21 cellular contexts compared by ENCODE assay signal in the genomic region with DNA sequence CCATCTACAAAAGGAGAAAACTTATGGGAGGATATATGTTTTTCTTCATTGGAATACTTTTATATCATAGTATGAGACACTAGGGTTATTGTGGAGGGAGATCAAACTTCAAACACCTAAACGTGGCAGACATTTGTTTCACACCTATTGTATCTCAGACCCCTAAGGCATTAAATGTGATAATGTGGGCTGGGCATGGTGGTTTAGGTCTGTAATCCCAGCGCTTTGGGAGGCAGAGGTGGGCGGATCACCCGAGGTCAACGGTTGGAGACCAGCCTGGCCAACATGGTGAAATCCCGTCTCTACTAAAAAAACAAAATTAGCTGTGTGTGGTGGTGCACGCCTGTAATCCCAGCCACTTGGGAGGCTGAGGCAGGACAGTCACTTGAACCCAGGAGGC.
A peak's percentile ranks its signal among the peaks of the same experiment; 100 is the strongest.
DNase-seq lines count a peak whose midpoint lies in the region; ATAC-seq and TF ChIP-seq lines count a peak whose summit lies in the region.
"Had no signal": no experiment of that assay in that cellular context is flagged by ENCODE, and none has a peak within 500 bp of the region (broad histone marks: within the 10 kb centered on the region; RNA-seq: fewer than 3 reads in every experiment).

No MANE protein-coding gene starts in this region.

- no peak overlapping the region for H3K4me3 ChIP-seq in breast epithelium
- H3K4me3 ChIP-seq in colonic mucosa = no peak overlapping the region
- H3K4me3 ChIP-seq in mucosa of rectum (ENCODE audit: low read length in 2 of 2) = peak overlapping the region in 1 of 2 donors; percentile 13
- no peak overlapping the region for H3K4me3 ChIP-seq in vagina
- H3K4me3 ChIP-seq: A549; BLaER1 treated with 17β-estradiol and CSF1 and Interleukin-3, amounts not matched to agents 10 nM and 100 nM; GM23338 had no signal

- POLR2A ChIA-PET in MCF 10A (lab: Yijun Ruan, JAX) = no interaction called here

- TF ChIP-seq POLR2A in breast epithelium (IDR thresholded peaks at IDR 0.05) = no peak
- TF ChIP-seq POLR2A in vagina (IDR thresholded peaks at IDR 0.05) = no peak

- intact Hi-C loops in MCF 10A (cut with micrococcal nuclease) = loop anchor here (5.0 kb wide), 1 partner anchor 61 kb away; no protein-coding TSS in a partner anchor
- intact Hi-C loops in breast epithelium (cut with DNase I; ENCODE audit: low total_unique reads) = loop anchor here (5.0 kb wide), 1 partner anchor 316 kb away; no protein-coding TSS in a partner anchor
- intact Hi-C loops in colonic mucosa (cut with DNase I) = no loop called here
- intact Hi-C loops in vagina (cut with DNase I) = no loop called here

- no peaks in the 10 kb centered on the region for H3K27me3 ChIP-seq in breast epithelium
- H3K27me3 ChIP-seq in colonic mucosa = no peaks in the 10 kb centered on the region
- no peaks in the 10 kb centered on the region for H3K27me3 ChIP-seq in mucosa of rectum (ENCODE audit: control insufficient read depth in 2 of 2, insufficient read depth in 2 of 2, low read length in 2 of 2)
- H3K27me3 ChIP-seq in vagina = no peaks in the 10 kb centered on the region

- H3K9ac ChIP-seq in colonic mucosa (ENCODE audit: low read depth in 2 of 2, low read length in 2 of 2) (peak overlapping the region in 1 of 2 donors; percentile 16), mucosa of rectum (ENCODE audit: low read depth in 1 of 2, low read length in 2 of 2) (no peak overlapping the region)
- H3K9ac ChIP-seq: BLaER1 treated with 17β-estradiol and CSF1 and Interleukin-3, amounts not matched to agents 10 nM and 100 nM had no signal

- H3K4me1 Mint-ChIP-seq in MCF 10A (ENCODE audit: insufficient read depth, unreplicated experiment) = peaks cover 10% of the 10 kb centered on the region
- H3K4me1 Mint-ChIP-seq in stimulated activated effector memory CD8-positive, alpha-beta T cell treated with anti-CD3 and anti-CD28 coated beads, Interleukin-12 subunit alpha, Interleukin-12 subunit beta, amount 100 ng/mL, for 72 hours = peaks cover 11% of the 10 kb centered on the region

- H3K4me1 ChIP-seq in breast epithelium = no peaks in the 10 kb centered on the region
- peaks cover 12% of the 10 kb centered on the region for H3K4me1 ChIP-seq in colonic mucosa
- peaks cover 22 to 38% of the 10 kb centered on the region in 2 donors for H3K4me1 ChIP-seq in mucosa of rectum (ENCODE audit: control insufficient read depth in 2 of 2, insufficient read depth in 2 of 2, low read length in 2 of 2)
- peaks cover 3% of the 10 kb centered on the region for H3K4me1 ChIP-seq in vagina

- H3K27me3 Mint-ChIP-seq in MCF 10A (ENCODE audit: insufficient read depth, unreplicated experiment) = no peaks in the 10 kb centered on the region

- no peak overlapping the region for H3K4me3 Mint-ChIP-seq in MCF 10A (ENCODE audit: unreplicated experiment)
- H3K4me3 Mint-ChIP-seq in stimulated activated effector memory CD8-positive, alpha-beta T cell treated with anti-CD3 and anti-CD28 coated beads, Interleukin-12 subunit alpha, Interleukin-12 subunit beta, amount 100 ng/mL, for 72 hours = no peak overlapping the region
- H3K4me3 Mint-ChIP-seq: CD8-positive, alpha-beta T cell; GM23338; IgD-negative memory B cell had no signal

- TF ChIP-seq CTCF in MCF 10A (IDR thresholded peaks at IDR 0.05; ENCODE audit: unreplicated experiment) = no peak
- TF ChIP-seq CTCF in breast epithelium (IDR thresholded peaks at IDR 0.05) = no peak
- TF ChIP-seq CTCF in colonic mucosa (IDR thresholded peaks at IDR 0.05) = no peak
- TF ChIP-seq CTCF in vagina (IDR thresholded peaks at IDR 0.05) = no peak

- no TSS peak for BruUV-seq in MCF 10A (replicated peaks; lab: Mats Ljungman, UMichigan)

- ATAC-seq in HG02970 (IDR thresholded peaks at IDR 0.05; ENCODE audit: low FRiP score, unreplicated experiment) (no peak), GM18873 (IDR thresholded peaks at IDR 0.05; ENCODE audit: low FRiP score, unreplicated experiment) (no peak)
- no peak for ATAC-seq in stimulated activated effector memory CD8-positive, alpha-beta T cell treated with anti-CD3 and anti-CD28 coated beads, Interleukin-12 subunit alpha, Interleukin-12 subunit beta, amount 100 ng/mL, for 72 hours
- ATAC-seq: A549; CD8-positive, alpha-beta T cell; GM23338; HCT116; HepG2 had no signal

- CTCF ChIA-PET in MCF 10A (lab: Yijun Ruan, JAX) = no interaction called here

- no peaks in the 10 kb centered on the region for H3K9me3 Mint-ChIP-seq in MCF 10A (ENCODE audit: unreplicated experiment)
- H3K9me3 Mint-ChIP-seq in stimulated activated effector memory CD8-positive, alpha-beta T cell treated with anti-CD3 and anti-CD28 coated beads, Interleukin-12 subunit alpha, Interleukin-12 subunit beta, amount 100 ng/mL, for 72 hours = no peaks in the 10 kb centered on the region
- H3K9me3 Mint-ChIP-seq: CD8-positive, alpha-beta T cell; GM23338; HFFc6; IgD-negative memory B cell had no signal

- DNase-seq in MCF 10A (ENCODE audit: unreplicated experiment) = no peak
- DNase-seq in breast epithelium (ENCODE audit: low spot score in 2 of 2) = no peak
- DNase-seq in colonic mucosa = no peak
- DNase-seq in vagina (ENCODE audit: extremely low spot score in 2 of 2) = no peak
- DNase-seq in stimulated activated effector memory CD8-positive, alpha-beta T cell treated with anti-CD3 and anti-CD28 coated beads, Interleukin-12 subunit alpha, Interleukin-12 subunit beta, amount 100 ng/mL, for 72 hours (ENCODE audit: low spot score in 2 of 2) = no peak
- DNase-seq: Calu3; CD8-positive, alpha-beta T cell; DMS79 treated with DMSO at 0.1 percent for 48 hours; GF-D8; H7 had no signal

- no peaks in the 10 kb centered on the region for H3K9me3 ChIP-seq in breast epithelium
- no peaks in the 10 kb centered on the region for H3K9me3 ChIP-seq in colonic mucosa
- no peaks in the 10 kb centered on the region for H3K9me3 ChIP-seq in mucosa of rectum (ENCODE audit: control insufficient read depth in 2 of 2, low read length in 2 of 2)
- no peaks in the 10 kb centered on the region for H3K9me3 ChIP-seq in vagina
- H3K9me3 ChIP-seq: A549; BLaER1 treated with 17β-estradiol and CSF1 and Interleukin-3, amounts not matched to agents 10 nM and 100 nM had no signal

- peak overlapping the region; percentile 0 for H3K27ac Mint-ChIP-seq in MCF 10A (ENCODE audit: low read depth, unreplicated experiment)
- no peak overlapping the region for H3K27ac Mint-ChIP-seq in stimulated activated effector memory CD8-positive, alpha-beta T cell treated with anti-CD3 and anti-CD28 coated beads, Interleukin-12 subunit alpha, Interleukin-12 subunit beta, amount 100 ng/mL, for 72 hours
- H3K27ac Mint-ChIP-seq: CD8-positive, alpha-beta T cell; GM23338; IgD-negative memory B cell had no signal

- H3K27ac ChIP-seq in breast epithelium (no peak overlapping the region), colonic mucosa (peak overlapping the region; percentile 92), mucosa of rectum (ENCODE audit: low read depth in 2 of 2, low read length in 2 of 2) (peak overlapping the region; percentile 76 to 84), vagina (peak overlapping the region; percentile 42)
- H3K27ac ChIP-seq: 22Rv1; BLaER1 treated with 17β-estradiol and CSF1 and Interleukin-3, amounts not matched to agents 10 nM and 100 nM had no signal

- no peaks in the 10 kb centered on the region for H3K36me3 ChIP-seq in breast epithelium
- no peaks in the 10 kb centered on the region for H3K36me3 ChIP-seq in colonic mucosa
- H3K36me3 ChIP-seq in mucosa of rectum (ENCODE audit: control insufficient read depth in 2 of 2, insufficient read depth in 2 of 2, low read length in 2 of 2) = no peaks in the 10 kb centered on the region
- H3K36me3 ChIP-seq in vagina = no peaks in the 10 kb centered on the region
- H3K36me3 ChIP-seq: BLaER1 treated with 17β-estradiol and CSF1 and Interleukin-3, amounts not matched to agents 10 nM and 100 nM had no signal

- no peaks in the 10 kb centered on the region for H3K36me3 Mint-ChIP-seq in MCF 10A (ENCODE audit: insufficient read depth, unreplicated experiment)
- peaks cover 6% of the 10 kb centered on the region for H3K36me3 Mint-ChIP-seq in stimulated activated effector memory CD8-positive, alpha-beta T cell treated with anti-CD3 and anti-CD28 coated beads, Interleukin-12 subunit alpha, Interleukin-12 subunit beta, amount 100 ng/mL, for 72 hours
- H3K36me3 Mint-ChIP-seq: CD8-positive, alpha-beta T cell; IgD-negative memory B cell had no signal

Comparison
In these comparisons a context has a peak if more than half of its experiments do, and no peak if none do; other contexts are left out.
1. H3K27ac ChIP-seq: peak in colonic mucosa (single experiment), mucosa of rectum (2 of 2) and vagina (single experiment); none in breast epithelium (0 of 2).
2. intact Hi-C loops: an anchor here in MCF 10A (5.0 kb wide) and breast epithelium (5.0 kb wide); none called in colonic mucosa and vagina.